In the genomic region with DNA sequence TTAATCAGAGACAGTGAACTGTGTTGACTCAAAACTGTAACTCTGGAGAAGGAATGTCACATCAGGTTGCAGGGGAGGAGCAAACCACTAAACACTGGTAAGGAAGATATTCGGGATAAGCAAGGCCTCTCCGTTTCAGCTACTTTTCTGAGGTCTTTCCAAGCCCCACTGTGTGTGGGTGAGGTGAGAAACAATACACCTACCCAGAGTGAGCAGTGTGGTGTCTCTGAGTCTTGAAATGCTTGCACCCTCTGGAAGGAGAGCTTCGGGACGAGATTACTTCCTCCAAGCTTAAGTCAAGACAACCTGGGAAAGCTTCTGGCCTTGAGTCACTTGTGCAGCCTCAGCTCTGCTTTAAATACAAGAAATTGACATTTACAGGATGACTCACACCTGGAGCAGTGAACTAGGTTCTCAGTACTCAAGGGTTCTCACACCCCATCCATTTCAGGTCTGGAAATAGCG, we compare ENCODE assay signal across 9 cellular contexts. TPM values are rescaled to one million over a fixed set of nuclear protein-coding genes. Genes with fewer than 3 reads are reported as not detected.
DNase-seq lines count a peak whose midpoint lies in the region; ATAC-seq and TF ChIP-seq lines count a peak whose summit lies in the region.
"Had no signal": no experiment of that assay in that cellular context is flagged by ENCODE, and none has a peak within 500 bp of the region (broad histone marks: within the 10 kb centered on the region; RNA-seq: fewer than 3 reads in every experiment).

No MANE protein-coding gene starts in this region.

- no peak for TF ChIP-seq POLR2A in upper lobe of left lung (IDR thresholded peaks at IDR 0.05)

- H3K4me3 Mint-ChIP-seq in natural killer cell treated with Interleukin-12 subunit alpha and Interleukin-12 subunit beta and Interleukin-15 and Interleukin-18, amount 100 ng/mL, for 72 hours: peak overlapping the region; percentile 8
- H3K4me3 Mint-ChIP-seq in natural killer cell: no peak overlapping the region

- H3K9ac ChIP-seq in adipocyte (ENCODE audit: low read length): no peak overlapping the region

- no peak for DNase-seq in natural killer cell treated with Interleukin-12 subunit alpha and Interleukin-12 subunit beta and Interleukin-15 and Interleukin-18, amount 100 ng/mL, for 72 hours (ENCODE audit: low spot score)
- DNase-seq in natural killer cell: no peak
- DNase-seq in adipocyte (ENCODE audit: low read depth): peak; percentile 53
- no peak for DNase-seq in left colon
- peak in 1 of 2 donors; percentile 54 for DNase-seq in upper lobe of left lung
- DNase-seq in GM03348 (ENCODE audit: low spot score): no peak
- no peak for DNase-seq in UCSD-AML1 (lab: John Stamatoyannopoulos, UW; ENCODE audit: unreplicated experiment)
- DNase-seq in DMS79 (lab: John Stamatoyannopoulos, UW): no peak
- DNase-seq: stimulated activated CD4-positive, alpha-beta T cell treated with anti-CD3 and anti-CD28 coated beads, Interleukin-2, amount 100 ng/mL, for 48 hours had no signal

- H3K27me3 ChIP-seq in adipocyte (replicated peaks; ENCODE audit: control insufficient read depth, insufficient read depth, low read length) (no peaks in the 10 kb centered on the region), upper lobe of left lung (no peaks in the 10 kb centered on the region)

- no peak for TF ChIP-seq EP300 in upper lobe of left lung (IDR thresholded peaks at IDR 0.05)

- TF ChIP-seq CTCF in natural killer cell (IDR thresholded peaks at IDR 0.05) (no peak), upper lobe of left lung (IDR thresholded peaks at IDR 0.05) (no peak)

- peak overlapping the region in 3 of 4 donors; percentile 57 to 98 (median 63) for H3K27ac ChIP-seq in upper lobe of left lung

- no peaks in the 10 kb centered on the region for H3K36me3 ChIP-seq in adipocyte (ENCODE audit: control insufficient read depth, insufficient read depth, low read length, severe bottlenecking)
- H3K36me3 ChIP-seq in upper lobe of left lung: no peaks in the 10 kb centered on the region

- H3K36me3 Mint-ChIP-seq in natural killer cell treated with Interleukin-12 subunit alpha and Interleukin-12 subunit beta and Interleukin-15 and Interleukin-18, amount 100 ng/mL, for 72 hours: peaks cover 18% of the 10 kb centered on the region
- H3K36me3 Mint-ChIP-seq in natural killer cell: no peaks in the 10 kb centered on the region

- H3K9me3 ChIP-seq in adipocyte (ENCODE audit: control insufficient read depth, low read length) (no peaks in the 10 kb centered on the region), upper lobe of left lung (no peaks in the 10 kb centered on the region)

- H3K4me1 ChIP-seq in adipocyte (ENCODE audit: control insufficient read depth, insufficient read depth, low read length) (peaks cover 51% of the 10 kb centered on the region), upper lobe of left lung (peaks cover 35 to 56% (median 46%) of the 10 kb centered on the region in 4 donors)

- no peaks in the 10 kb centered on the region for H3K27me3 Mint-ChIP-seq in natural killer cell treated with Interleukin-12 subunit alpha and Interleukin-12 subunit beta and Interleukin-15 and Interleukin-18, amount 100 ng/mL, for 72 hours
- no peaks in the 10 kb centered on the region for H3K27me3 Mint-ChIP-seq in natural killer cell (ENCODE audit: low read depth in 2 of 2)

- H3K27ac Mint-ChIP-seq in natural killer cell treated with Interleukin-12 subunit alpha and Interleukin-12 subunit beta and Interleukin-15 and Interleukin-18, amount 100 ng/mL, for 72 hours: peak overlapping the region; percentile 2 to 58
- no peak overlapping the region for H3K27ac Mint-ChIP-seq in natural killer cell

- H3K4me3 ChIP-seq in adipocyte (ENCODE audit: low read length): no peak overlapping the region
- H3K4me3 ChIP-seq in upper lobe of left lung: no peak overlapping the region

- 64 to 78% methylated on average over 5 of the region's 5 CpGs for WGBS in upper lobe of left lung, 2 donors

- no peak for ATAC-seq in natural killer cell treated with Interleukin-12 subunit alpha and Interleukin-12 subunit beta and Interleukin-15 and Interleukin-18, amount 100 ng/mL, for 72 hours
- no peak for ATAC-seq in natural killer cell
- ATAC-seq in left colon: peak; percentile 6
- ATAC-seq in upper lobe of left lung (ENCODE audit: low FRiP score in 2 of 2): no peak

- intact Hi-C loops in natural killer cell (cut with micrococcal nuclease) (loop anchor here (5.0 kb wide), 1 partner anchor 172 kb away; a partner anchor contains a TSS), left colon (cut with DNase I, micrococcal nuclease) (no loop called here)

- H3K9me3 Mint-ChIP-seq in natural killer cell treated with Interleukin-12 subunit alpha and Interleukin-12 subunit beta and Interleukin-15 and Interleukin-18, amount 100 ng/mL, for 72 hours: no peaks in the 10 kb centered on the region
- H3K9me3 Mint-ChIP-seq in natural killer cell: no peaks in the 10 kb centered on the region

- H3K4me1 Mint-ChIP-seq in natural killer cell treated with Interleukin-12 subunit alpha and Interleukin-12 subunit beta and Interleukin-15 and Interleukin-18, amount 100 ng/mL, for 72 hours (ENCODE audit: low read depth in 2 of 2): peaks cover 53 to 65% of the 10 kb centered on the region in 2 donors
- peaks cover 61% of the 10 kb centered on the region in 2 donors for H3K4me1 Mint-ChIP-seq in natural killer cell

RNA-seq across cellular contexts. Expression of a gene that starts 2.5 kb away (rescaled TPM):
- 10 to 100 TPM; 65.9 to 75.4 TPM for total RNA-seq in natural killer cell treated with Interleukin-12 subunit alpha and Interleukin-12 subunit beta and Interleukin-15 and Interleukin-18, amount 100 ng/mL, for 72 hours
- 10 to 100 TPM; 28.0 to 31.9 (median 31.6) TPM for total RNA-seq in natural killer cell
- 10 to 100 TPM; 13.0 to 13.3 TPM for total RNA-seq in left colon
- 10 to 100 TPM; 11.4 to 17.8 (median 13.5) TPM for total RNA-seq in upper lobe of left lung

RNA-seq across cellular contexts. Expression of a gene that starts 57.4 kb away (rescaled TPM):
- under 1 TPM; 0.62 to 0.81 TPM for total RNA-seq in natural killer cell treated with Interleukin-12 subunit alpha and Interleukin-12 subunit beta and Interleukin-15 and Interleukin-18, amount 100 ng/mL, for 72 hours
- total RNA-seq in natural killer cell: under 1 TPM in 1 of 3 donors, not detected in 2; 0.43 TPM
- not detected for total RNA-seq in left colon
- total RNA-seq in upper lobe of left lung: under 1 TPM in 1 of 6 donors, not detected in 5; 0.20 TPM

Comparison
In these comparisons a context has a peak if more than half of its experiments do, and no peak if none do; other contexts are left out.
1. H3K27ac Mint-ChIP-seq: peak in natural killer cell treated with Interleukin-12 subunit alpha and Interleukin-12 subunit beta and Interleukin-15 and Interleukin-18, amount 100 ng/mL, for 72 hours (2 of 2); none in natural killer cell (0 of 2).